In the genomic region with DNA sequence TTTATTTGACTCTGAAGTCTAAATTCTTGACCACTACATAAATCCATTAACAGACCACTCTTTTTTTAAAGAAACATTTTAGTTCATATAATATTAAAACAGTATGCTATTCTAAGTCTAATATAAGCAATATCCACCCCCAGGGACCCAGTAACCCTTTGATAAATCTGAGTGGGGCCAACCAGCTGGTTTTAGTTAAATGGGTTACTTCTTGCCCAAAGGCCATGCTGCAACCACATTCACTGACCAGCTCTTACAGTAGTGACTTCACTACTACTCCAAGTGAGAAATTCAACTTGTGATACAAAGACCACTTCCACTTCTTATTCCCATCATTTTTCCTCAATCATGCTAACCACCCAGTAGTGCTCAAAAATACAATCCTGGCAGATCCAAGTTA, we compare ENCODE assay signal across 1 cellular context.
TF ChIP-seq lines count a peak whose summit lies in the region.

No MANE protein-coding gene starts in this region.

TF ChIP-seq in SK-N-SH, 30 proteins besides CTCF, POLR2A, EP300 and RAD21:
- no peak for TF ChIP-seq TAF1 (IDR thresholded peaks at IDR 0.05; ENCODE audit: borderline replicate concordance, low read depth, low read length)
- no peak for TF ChIP-seq NFIC (IDR thresholded peaks at IDR 0.05; ENCODE audit: borderline replicate concordance)
- TF ChIP-seq NRF1 (IDR thresholded peaks at IDR 0.05; ENCODE audit: low read depth, low read length): no peak
